Comparison of ENCODE assay signal across 1 cellular context in the genomic region with DNA sequence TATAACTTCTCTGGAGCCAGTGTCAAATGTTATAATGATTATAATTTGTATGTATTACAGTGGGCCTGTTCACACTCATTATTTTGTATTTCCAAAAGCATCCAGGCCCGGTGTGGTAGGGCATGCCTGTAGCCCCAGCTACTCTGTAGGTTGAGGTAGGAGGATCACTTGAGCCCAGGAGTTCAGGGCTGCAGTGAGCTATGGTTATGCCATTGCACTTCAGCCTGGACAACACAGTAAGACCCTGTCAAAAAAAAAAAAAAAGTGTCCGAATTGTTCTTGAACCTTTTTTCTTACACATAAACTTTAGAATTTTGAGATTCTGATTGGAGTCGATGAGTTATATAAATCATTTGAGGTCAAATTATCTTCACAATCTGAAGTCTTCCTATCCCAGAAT.
TF ChIP-seq lines count a peak whose summit lies in the region.

No MANE protein-coding gene starts in this region.

TF ChIP-seq in GM12878, 131 proteins besides CTCF, POLR2A, EP300 and RAD21:
- TF ChIP-seq CREM (IDR thresholded peaks at IDR 0.05; ENCODE audit: low read depth) (no peak), SKIL (IDR thresholded peaks at IDR 0.05; ENCODE audit: low read depth, poor library complexity, severe bottlenecking) (no peak), EED (IDR thresholded peaks at IDR 0.05; ENCODE audit: low read depth) (no peak), PML (IDR thresholded peaks at IDR 0.05; ENCODE audit: low read length) (0 out of 2 replicates have a peak, but pooled peaks have one; percentile 2), CREB1 (IDR thresholded peaks at IDR 0.05; ENCODE audit: low read depth) (no peak)
TF ChIP-seq in GM12878: peak in this region for 1.
